ENCODE assay signal across 25 cellular contexts in the genomic region with DNA sequence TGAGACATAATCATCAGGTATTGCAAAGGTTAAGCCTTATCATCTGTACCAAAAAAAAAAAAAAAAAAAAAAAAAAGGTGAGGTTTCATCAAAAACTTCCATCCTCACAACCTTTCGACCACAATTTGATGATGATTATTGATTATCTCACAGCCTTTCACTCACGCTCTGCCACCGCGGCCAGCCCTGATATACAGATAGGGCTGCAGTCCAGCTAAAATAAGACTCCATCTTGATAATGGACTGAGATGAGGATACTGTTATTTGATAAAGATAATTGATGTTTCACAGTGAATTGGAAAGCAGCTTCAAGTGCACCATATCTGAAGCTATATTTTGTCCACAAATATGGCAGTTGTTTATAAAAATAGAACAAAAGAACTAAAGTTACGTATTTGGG.
"Had no signal": no experiment of that assay in that cellular context is flagged by ENCODE, and none has a peak within 500 bp of the region (broad histone marks: within the 10 kb centered on the region; RNA-seq: fewer than 3 reads in every experiment).

No MANE protein-coding gene starts in this region.

- H3K9ac ChIP-seq: parathyroid adenoma had no signal

- H3K4me3 Mint-ChIP-seq: activated CD8-positive, alpha-beta T cell treated with anti-CD3 and anti-CD28 coated beads, Interleukin-2, amount 10 ng/mL, durations not matched to agents 7 days and 5 days; activated naive CD4-positive, alpha-beta T cell treated with anti-CD3 and anti-CD28 coated beads, Interleukin-2, amount 50 U/mL, for 24 hours; activated T-helper 1 cell treated with anti-CD3 and anti-CD28 coated beads, Interleukin-12 subunit alpha, Interleukin-12 subunit beta, Interleukin-2, Interleukin-4 antibody, amounts not matched to agents 30 ng/mL and 10 ng/mL and 1 ng/mL, durations not matched to agents 14 hours and 24 hours and 36 hours; natural killer cell treated with Interleukin-12 subunit alpha and Interleukin-12 subunit beta and Interleukin-15 and Interleukin-18, amount 100 ng/mL, for 72 hours; T-helper 2 cell treated with Interferon-gamma antibody and Interleukin-4, amounts not matched to agents 5 μg/mL and 100 μg/mL, for 36 hours had no signal

- DNase-seq: activated CD4-positive, alpha-beta T cell treated with anti-CD3 and anti-CD28 coated beads for 1 hour; activated CD4-positive, alpha-beta T cell treated with anti-CD3 and anti-CD28 coated beads, Interleukin-2, amount 50 U/mL, for 1 hour; activated CD8-positive, alpha-beta T cell treated with anti-CD3 and anti-CD28 coated beads, Interleukin-2, amount 10 ng/mL, durations not matched to agents 7 days and 5 days; activated gamma-delta T cell treated with Interleukin-2 at 50 U/mL for 16 hours; anterior cingulate cortex; body of pancreas; dermis blood vessel endothelial cell; effector CD8-positive, alpha-beta T cell; foreskin melanocyte; hippocampal formation; left ventricle myocardium superior; midbrain; nucleus accumbens; right lobe of liver; stimulated activated CD4-positive, alpha-beta T cell treated with anti-CD3 and anti-CD28 coated beads, Interleukin-1b, Interleukin-23, amount 100 ng/mL, for 48 hours; stomach; WERI-Rb-1 had no signal

- H3K9me3 ChIP-seq: body of pancreas, right lobe of liver, stomach, suprapubic skin, tibial nerve had no signal

- H2AFZ ChIP-seq: parathyroid adenoma had no signal

- H3K79me2 ChIP-seq: parathyroid adenoma had no signal

- H3K36me3 Mint-ChIP-seq: natural killer cell treated with Interleukin-12 subunit alpha and Interleukin-12 subunit beta and Interleukin-15 and Interleukin-18, amount 100 ng/mL, for 72 hours had no signal

- H3K27me3 ChIP-seq: body of pancreas, right lobe of liver, stomach, suprapubic skin, tibial nerve had no signal

- H3K27me3 Mint-ChIP-seq: activated naive CD4-positive, alpha-beta T cell treated with anti-CD3 and anti-CD28 coated beads, Interleukin-2, amount 50 U/mL, for 24 hours; natural killer cell treated with Interleukin-12 subunit alpha and Interleukin-12 subunit beta and Interleukin-15 and Interleukin-18, amount 100 ng/mL, for 72 hours had no signal

- H3K9me3 Mint-ChIP-seq: activated naive CD4-positive, alpha-beta T cell treated with anti-CD3 and anti-CD28 coated beads, Interleukin-2, amount 50 U/mL, for 24 hours; activated T-helper 1 cell treated with anti-CD3 and anti-CD28 coated beads, Interleukin-12 subunit alpha, Interleukin-12 subunit beta, Interleukin-2, Interleukin-4 antibody, amounts not matched to agents 30 ng/mL and 10 ng/mL and 1 ng/mL, durations not matched to agents 14 hours and 24 hours and 36 hours; T-helper 2 cell treated with Interferon-gamma antibody and Interleukin-4, amounts not matched to agents 5 μg/mL and 100 μg/mL, for 36 hours had no signal

- H3K27ac Mint-ChIP-seq: activated CD8-positive, alpha-beta T cell treated with anti-CD3 and anti-CD28 coated beads, Interleukin-2, amount 10 ng/mL, durations not matched to agents 7 days and 5 days; activated naive CD4-positive, alpha-beta T cell treated with anti-CD3 and anti-CD28 coated beads, Interleukin-2, amount 50 U/mL, for 24 hours; activated T-helper 1 cell treated with anti-CD3 and anti-CD28 coated beads, Interleukin-12 subunit alpha, Interleukin-12 subunit beta, Interleukin-2, Interleukin-4 antibody, amounts not matched to agents 30 ng/mL and 10 ng/mL and 1 ng/mL, durations not matched to agents 14 hours and 24 hours and 36 hours; natural killer cell treated with Interleukin-12 subunit alpha and Interleukin-12 subunit beta and Interleukin-15 and Interleukin-18, amount 100 ng/mL, for 72 hours; T-helper 2 cell treated with Interferon-gamma antibody and Interleukin-4, amounts not matched to agents 5 μg/mL and 100 μg/mL, for 36 hours had no signal

- ATAC-seq: activated CD8-positive, alpha-beta T cell treated with anti-CD3 and anti-CD28 coated beads, Interleukin-2, amount 10 ng/mL, durations not matched to agents 7 days and 5 days; body of pancreas; left ventricle myocardium superior had no signal

- H3K4me1 ChIP-seq: parathyroid adenoma, suprapubic skin, tibial nerve had no signal

- H3K4me1 Mint-ChIP-seq: activated naive CD4-positive, alpha-beta T cell treated with anti-CD3 and anti-CD28 coated beads, Interleukin-2, amount 50 U/mL, for 24 hours had no signal

- H3K27ac ChIP-seq: body of pancreas, parathyroid adenoma, skin epidermis, stomach, suprapubic skin, tibial nerve, WERI-Rb-1 had no signal
